ENCODE assay signal across 33 cellular contexts in genomic region chr21:39674794-39675193, GRCh38.
DNase-seq lines count a peak whose midpoint lies in the region; ATAC-seq, FAIRE-seq and TF ChIP-seq lines count a peak whose summit lies in the region.
"Had no signal": no experiment of that assay in that cellular context is flagged by ENCODE, and none has a peak within 500 bp of the region (broad histone marks: within the 10 kb centered on the region; RNA-seq: fewer than 3 reads in every experiment).

No MANE protein-coding gene starts in this region.

- TF ChIP-seq POLR2A in HepG2 (IDR thresholded peaks at IDR 0.05; ENCODE audit: insufficient read depth in 1 of 2, low read depth in 2 of 2, low read length in 2 of 2) (no peak), right lobe of liver (IDR thresholded peaks at IDR 0.05) (no peak)

- H3K36me3 Mint-ChIP-seq in neural progenitor cell, result no peaks in the 10 kb centered on the region
- H3K36me3 Mint-ChIP-seq: activated naive CD8-positive, alpha-beta T cell treated with anti-CD3 and anti-CD28 coated beads, Interleukin-2, amount 10 ng/mL, durations not matched to agents 7 days and 5 days; naive thymus-derived CD4-positive, alpha-beta T cell; T-cell had no signal

- no peak for TF ChIP-seq EP300 in HepG2 (IDR thresholded peaks at IDR 0.05; ENCODE audit: low read depth in 2 of 2, low read length in 2 of 2)
- TF ChIP-seq EP300 in HepG2 (CRISPR knock-in tag; IDR thresholded peaks at IDR 0.05; ENCODE audit: borderline replicate concordance), result no peak

- in situ Hi-C loops in HepG2 (cut with HindIII; ENCODE audit: extremely low pct_ligation_motif_present, low pct_unique_long_range_greater_than_20kb), result no loop called here

- H3K4me3 Mint-ChIP-seq in neural progenitor cell, result no peak overlapping the region
- H3K4me3 Mint-ChIP-seq: activated naive CD8-positive, alpha-beta T cell treated with anti-CD3 and anti-CD28 coated beads, Interleukin-2, amount 10 ng/mL, durations not matched to agents 7 days and 5 days; activated T-cell treated with anti-CD3 and anti-CD28 coated beads, Interleukin-2, amount 50 U/mL, for 24 hours; CD4-positive, alpha-beta T cell; naive thymus-derived CD4-positive, alpha-beta T cell; T-cell had no signal

- no peak for DNase-seq in HepG2 (ENCODE audit: low spot score)
- no peak for DNase-seq in right lobe of liver
- no peak for DNase-seq in neural progenitor cell (ENCODE audit: low spot score)
- DNase-seq in ureter (ENCODE audit: low spot score), result peak; percentile 32
- no peak for DNase-seq in GM19239 (ENCODE audit: insufficient read length, low spot score)
- DNase-seq in dermis blood vessel endothelial cell, result no peak
- DNase-seq in NCI-H2081 (lab: John Stamatoyannopoulos, UW), result no peak
- DNase-seq: activated CD4-positive, alpha-beta T cell treated with anti-CD3 and anti-CD28 coated beads, Interleukin-2, amount 50 U/mL, for 1 hour; activated CD4-positive, CD25-positive, alpha-beta regulatory T cell; activated gamma-delta T cell; activated naive CD8-positive, alpha-beta T cell treated with anti-CD3 and anti-CD28 coated beads, Interleukin-2, amount 10 ng/mL, durations not matched to agents 7 days and 5 days; activated T-cell treated with anti-CD3 and anti-CD28 coated beads, Interleukin-2, amount 50 U/mL, for 24 hours; AML-193; caudate nucleus; CD4-positive, alpha-beta T cell; DMS 273 treated with DMSO at 0.1 percent for 48 hours; effector memory CD4-positive, alpha-beta T cell; mesendoderm; naive thymus-derived CD4-positive, alpha-beta T cell; NCI-H1436 treated with DMSO at 0.1 percent for 48 hours; NCI-H2171 treated with DMSO at 0.1 percent for 48 hours; NCI-H510A; occipital lobe; stimulated activated naive CD4-positive, alpha-beta T cell; T-cell had no signal

- CTCF ChIA-PET in HepG2 (lab: Yijun Ruan, JAX; ENCODE audit: low intra/inter-chr PET ratio, low total read pairs), result no interaction called here

- H3K36me3 ChIP-seq in HepG2 (replicated peaks in 1 of 2; ENCODE audit: control insufficient read depth in 1 of 2, insufficient read depth in 2 of 2, low read length in 2 of 2) (no peaks in the 10 kb centered on the region), right lobe of liver (no peaks in the 10 kb centered on the region), neural progenitor cell (no peaks in the 10 kb centered on the region)
- H3K36me3 ChIP-seq: ascending aorta, vagina had no signal

- ATAC-seq in HepG2 (no peak), right lobe of liver (no peak), esophagus mucosa (peak; percentile 26)
- ATAC-seq: HCT116; left lobe of liver; naive thymus-derived CD4-positive, alpha-beta T cell; T-cell had no signal

- no peak for TF ChIP-seq RAD21 in HepG2 (CRISPR knock-in tag; IDR thresholded peaks at IDR 0.05)

- H3F3A ChIP-seq in neural progenitor cell (ENCODE audit: low read depth), result no peaks in the 10 kb centered on the region

- H3K9me3 ChIP-seq in HepG2 (ENCODE audit: low read length), result no peaks in the 10 kb centered on the region
- H3K9me3 ChIP-seq in right lobe of liver, result no peaks in the 10 kb centered on the region
- H3K9me3 ChIP-seq in neural progenitor cell (ENCODE audit: low read depth), result no peaks in the 10 kb centered on the region
- H3K9me3 ChIP-seq: ascending aorta, vagina had no signal

- H3K4me3 ChIP-seq in HepG2 (replicated peaks in 1 of 3; ENCODE audit: insufficient read depth in 1 of 3, low read depth in 2 of 3, low read length in 3 of 3) (no peak overlapping the region), right lobe of liver (no peak overlapping the region), neural progenitor cell (no peak overlapping the region)
- H3K4me3 ChIP-seq: ascending aorta, coronary artery, skin epidermis, vagina had no signal

- peaks cover 0 to 9% of the 10 kb centered on the region in 2 experiments; a peak in 1 of 5 replicates for H3K27me3 ChIP-seq in HepG2 (ENCODE audit: control insufficient read depth in 1 of 2, insufficient read depth in 2 of 2, low read length in 2 of 2)
- peaks cover 0 to 3% of the 10 kb centered on the region in 2 donors for H3K27me3 ChIP-seq in right lobe of liver
- H3K27me3 ChIP-seq in neural progenitor cell, result no peaks in the 10 kb centered on the region
- H3K27me3 ChIP-seq: ascending aorta, vagina had no signal

- POLR2A ChIA-PET in HepG2 (lab: Yijun Ruan, JAX), result no interaction called here

- 36% methylated on average over 9 of the region's 10 CpGs for WGBS in HepG2 (ENCODE audit: low lambda C conversion rate)
- WGBS in right lobe of liver (ENCODE audit: insufficient coverage, low coverage, low lambda C conversion rate, missing lambda C conversion rate), result 45% methylated on average over 10 of the region's 10 CpGs

- H3K79me2 ChIP-seq in HepG2 (ENCODE audit: insufficient read depth, low read length), result no peaks in the 10 kb centered on the region
- H3K79me2 ChIP-seq in neural progenitor cell (ENCODE audit: low read depth), result no peaks in the 10 kb centered on the region

- H3K4me2 ChIP-seq in HepG2 (ENCODE audit: low read depth, low read length), result no peak overlapping the region
- no peak overlapping the region for H3K4me2 ChIP-seq in neural progenitor cell

- no peak overlapping the region for H2AFZ ChIP-seq in HepG2 (ENCODE audit: low read length)
- H2AFZ ChIP-seq in neural progenitor cell (replicated peaks), result no peak overlapping the region

- no peaks in the 10 kb centered on the region for H3K9me3 Mint-ChIP-seq in neural progenitor cell
- H3K9me3 Mint-ChIP-seq: activated naive CD8-positive, alpha-beta T cell treated with anti-CD3 and anti-CD28 coated beads, Interleukin-2, amount 10 ng/mL, durations not matched to agents 7 days and 5 days; activated T-cell treated with anti-CD3 and anti-CD28 coated beads, Interleukin-2, amount 50 U/mL, for 24 hours; CD4-positive, alpha-beta T cell had no signal

- no peak overlapping the region for H3K27ac ChIP-seq in HepG2 (ENCODE audit: extremely low read length, insufficient read depth, low read length)
- no peak overlapping the region for H3K27ac ChIP-seq in right lobe of liver
- no peak overlapping the region for H3K27ac ChIP-seq in neural progenitor cell
- H3K27ac ChIP-seq: ascending aorta, coronary artery, vagina had no signal

- FAIRE-seq in HepG2 (lab: Jason Lieb, UNC) (no peak), GM19239 (lab: Jason Lieb, UNC) (no peak)
- FAIRE-seq: GM12892 had no signal

- peaks cover 18% of the 10 kb centered on the region for H3K4me1 Mint-ChIP-seq in neural progenitor cell
- H3K4me1 Mint-ChIP-seq: activated naive CD8-positive, alpha-beta T cell treated with anti-CD3 and anti-CD28 coated beads, Interleukin-2, amount 10 ng/mL, durations not matched to agents 7 days and 5 days; naive thymus-derived CD4-positive, alpha-beta T cell; T-cell had no signal

- intact Hi-C loops in HepG2 (cut with micrococcal nuclease; ENCODE audit: unreplicated experiment) (no loop called here), right lobe of liver (cut with DNase I) (no loop called here)

- no peak for TF ChIP-seq CTCF in HepG2 (CRISPR knock-in tag; IDR thresholded peaks at IDR 0.05)
- no peak for TF ChIP-seq CTCF in right lobe of liver (IDR thresholded peaks at IDR 0.05)
- TF ChIP-seq CTCF in neural progenitor cell (IDR thresholded peaks at IDR 0.05), result no peak

- no TSS peak for BruUV-seq in HepG2 (replicated peaks; lab: Mats Ljungman, UMichigan)

- H3K27me3 Mint-ChIP-seq in neural progenitor cell (ENCODE audit: insufficient read depth, low read depth), result peaks cover 7% of the 10 kb centered on the region
- H3K27me3 Mint-ChIP-seq: activated naive CD8-positive, alpha-beta T cell treated with anti-CD3 and anti-CD28 coated beads, Interleukin-2, amount 10 ng/mL, durations not matched to agents 7 days and 5 days; CD4-positive, alpha-beta T cell had no signal

- H3K9ac ChIP-seq in HepG2 (ENCODE audit: insufficient read depth, low read depth, low read length) (no peak overlapping the region), neural progenitor cell (no peak overlapping the region)

- H4K20me1 ChIP-seq in HepG2 (ENCODE audit: insufficient read depth, low read length), result no peaks in the 10 kb centered on the region
- H4K20me1 ChIP-seq in neural progenitor cell (ENCODE audit: low read depth), result no peaks in the 10 kb centered on the region

- H3K4me1 ChIP-seq in HepG2 (ENCODE audit: insufficient read depth, low read length), result no peaks in the 10 kb centered on the region
- no peaks in the 10 kb centered on the region for H3K4me1 ChIP-seq in right lobe of liver
- H3K4me1 ChIP-seq in neural progenitor cell, result no peaks in the 10 kb centered on the region
- H3K4me1 ChIP-seq: ascending aorta had no signal

- peak overlapping the region; percentile 82 for H3K27ac Mint-ChIP-seq in neural progenitor cell
- H3K27ac Mint-ChIP-seq: activated naive CD8-positive, alpha-beta T cell treated with anti-CD3 and anti-CD28 coated beads, Interleukin-2, amount 10 ng/mL, durations not matched to agents 7 days and 5 days; activated T-cell treated with anti-CD3 and anti-CD28 coated beads, Interleukin-2, amount 50 U/mL, for 24 hours; CD4-positive, alpha-beta T cell; naive thymus-derived CD4-positive, alpha-beta T cell; T-cell had no signal

TF ChIP-seq in HepG2, 621 proteins besides CTCF, POLR2A, EP300 and RAD21:
- TF ChIP-seq CHCHD3 (CRISPR knock-in tag; IDR thresholded peaks at IDR 0.05), result no peak
- no peak for TF ChIP-seq MAF1 (CRISPR knock-in tag; IDR thresholded peaks at IDR 0.05; ENCODE audit: borderline replicate concordance)
- TF ChIP-seq MNT (IDR thresholded peaks at IDR 0.05), result peak; percentile 33
